In genomic region chr14:41607119-41607785, GRCh38 we compare ENCODE assay signal across 1 cellular context.
TF ChIP-seq lines count a peak whose summit lies in the region.

No MANE protein-coding gene starts in this region.

TF ChIP-seq in IMR-90, 13 proteins besides CTCF, POLR2A, EP300 and RAD21:
- TF ChIP-seq CEBPB (IDR thresholded peaks at IDR 0.05; ENCODE audit: low read depth, low read length) (no peak), MXI1 (IDR thresholded peaks at IDR 0.05; ENCODE audit: borderline replicate concordance, low read depth, low read length) (peak; percentile 45; the same call in 1 of the 2 replicates)
TF ChIP-seq in IMR-90: peak in this region for 1.
